ENCODE assay signal across 13 cellular contexts in genomic region chr19:35205733-35206323, GRCh38. TPM values are rescaled to one million over a fixed set of nuclear protein-coding genes. Genes with fewer than 3 reads are reported as not detected.
DNase-seq lines count a peak whose midpoint lies in the region; ATAC-seq, FAIRE-seq and TF ChIP-seq lines count a peak whose summit lies in the region.
"Had no signal": no experiment of that assay in that cellular context is flagged by ENCODE, and none has a peak within 500 bp of the region (broad histone marks: within the 10 kb centered on the region; RNA-seq: fewer than 3 reads in every experiment).

No MANE protein-coding gene starts in this region.

- TF ChIP-seq POLR2A in GM12878 (IDR thresholded peaks at IDR 0.05; ENCODE audit: low read depth, low read length) (no peak), heart left ventricle (IDR thresholded peaks at IDR 0.05) (no peak)

- peak overlapping the region; percentile 68 for H3K4me2 ChIP-seq in GM12878 (ENCODE audit: control insufficient read depth, insufficient read depth)

- H3K27ac ChIP-seq in GM12878 (ENCODE audit: control insufficient read depth, insufficient read depth): peak overlapping the region; percentile 83
- H3K27ac ChIP-seq in thymus (ENCODE audit: low read depth): peak overlapping the region; percentile 74
- peak overlapping the region in 1 of 12 donors; percentile 75 for H3K27ac ChIP-seq in heart left ventricle

- no peak for TF ChIP-seq RAD21 in GM12878 (IDR thresholded peaks at IDR 0.05; ENCODE audit: insufficient read depth, low read depth, low read length)

- BruUV-seq in GM12878 (replicated peaks; lab: Mats Ljungman, UMichigan): no TSS peak

- H3K9ac ChIP-seq in GM12878 (ENCODE audit: control insufficient read depth, insufficient read depth, low read length): peak overlapping the region; percentile 4; the same call in 1 of the 2 replicates

- no peaks in the 10 kb centered on the region for H3K27me3 ChIP-seq in GM12878 (replicated peaks in 1 of 2; ENCODE audit: control insufficient read depth in 2 of 2, insufficient read depth in 2 of 2, low read length in 1 of 2)
- no peaks in the 10 kb centered on the region for H3K27me3 ChIP-seq in thymus (ENCODE audit: control insufficient read depth, insufficient read depth)
- peaks cover 0 to 3% (median 0%) of the 10 kb centered on the region in 9 donors for H3K27me3 ChIP-seq in heart left ventricle

- no peak for TF ChIP-seq EP300 in GM12878 (IDR thresholded peaks at IDR 0.05; ENCODE audit: borderline replicate concordance in 1 of 2, control insufficient read depth in 1 of 2, low read depth in 2 of 2, low read length in 2 of 2)

- peaks cover 36% of the 10 kb centered on the region for H3K4me1 ChIP-seq in GM12878 (ENCODE audit: control insufficient read depth, insufficient read depth, low read length)
- H3K4me1 ChIP-seq in thymus (ENCODE audit: control insufficient read depth, insufficient read depth, low read length): peaks cover 13% of the 10 kb centered on the region
- H3K4me1 ChIP-seq in heart left ventricle: peaks cover 0 to 48% (median 0%) of the 10 kb centered on the region in 12 donors

- SMC1A ChIA-PET in GM12878 (lab: Charles Lee; ENCODE audit: uncharacterized antibody, unreplicated experiment): interaction anchor here (0.8 to 1.9 kb wide), 9 partner anchors 10 to 114 kb away, joined by 3 to 8 read pairs (median 3); partner anchors contain the start of gene FXYD5

- H3K9me3 ChIP-seq in GM12878 (replicated peaks; ENCODE audit: control insufficient read depth, insufficient read depth, low read length) (no peaks in the 10 kb centered on the region), thymus (ENCODE audit: control insufficient read depth) (no peaks in the 10 kb centered on the region), heart left ventricle (peaks cover 0 to 3% (median 0%) of the 10 kb centered on the region in 12 donors)

- H3K9me3 Mint-ChIP-seq in activated naive CD4-positive, alpha-beta T cell treated with anti-CD3 and anti-CD28 coated beads, Interleukin-2, amount 10 ng/mL, durations not matched to agents 7 days and 5 days: peaks cover 8% of the 10 kb centered on the region
- H3K9me3 Mint-ChIP-seq: endodermal cell had no signal

- no peak overlapping the region for H3K4me3 Mint-ChIP-seq in activated naive CD4-positive, alpha-beta T cell treated with anti-CD3 and anti-CD28 coated beads, Interleukin-2, amount 10 ng/mL, durations not matched to agents 7 days and 5 days
- H3K4me3 Mint-ChIP-seq: endodermal cell, nephron progenitor cell had no signal

- H3K36me3 ChIP-seq in GM12878 (ENCODE audit: control insufficient read depth in 2 of 2, insufficient read depth in 2 of 2, low read length in 1 of 2): no peaks in the 10 kb centered on the region
- no peaks in the 10 kb centered on the region for H3K36me3 ChIP-seq in thymus (ENCODE audit: control insufficient read depth, insufficient read depth)
- H3K36me3 ChIP-seq in heart left ventricle: no peaks in the 10 kb centered on the region

- in situ Hi-C loops in GM12878 (cut with MboI): no loop called here

- RAD21 ChIA-PET in GM12878 (lab: Charles Lee; ENCODE audit: unreplicated experiment): interaction anchor here (0.7 to 3.3 kb wide), 7 partner anchors 31 to 140 kb away, joined by 3 to 15 read pairs (median 4); partner anchors contain the start of gene FXYD7

- no peak overlapping the region; the same call in 1 of the 2 replicates for H2AFZ ChIP-seq in GM12878 (ENCODE audit: control insufficient read depth, low read depth, low read length)

- peak; percentile 18 for FAIRE-seq in GM12878 (lab: Jason Lieb, UNC)

- H3K27ac Mint-ChIP-seq in activated naive CD4-positive, alpha-beta T cell treated with anti-CD3 and anti-CD28 coated beads, Interleukin-2, amount 10 ng/mL, durations not matched to agents 7 days and 5 days: peak overlapping the region; percentile 100
- H3K27ac Mint-ChIP-seq: endodermal cell, nephron progenitor cell had no signal

- DNase-seq in activated naive CD4-positive, alpha-beta T cell treated with anti-CD3 and anti-CD28 coated beads, Interleukin-2, amount 10 ng/mL, durations not matched to agents 7 days and 5 days: no peak
- no peak for DNase-seq in activated naive CD4-positive, alpha-beta T cell (lab: John Stamatoyannopoulos, UW)
- DNase-seq in GM12878 (ENCODE audit: low read depth, low spot score) (no peak), heart left ventricle (no peak)
- DNase-seq in activated effector memory CD4-positive, alpha-beta T cell treated with anti-CD3 and anti-CD28 coated beads, Interleukin-2, amount 50 U/mL, for 16 hours: no peak
- DNase-seq: HCEC 1CT, NCI-H2227 treated with DMSO at 0.1 percent for 48 hours, nephron progenitor cell had no signal

- H3K79me2 ChIP-seq in GM12878 (ENCODE audit: control insufficient read depth, insufficient read depth, low read length): no peaks in the 10 kb centered on the region

- no peaks in the 10 kb centered on the region for H4K20me1 ChIP-seq in GM12878 (ENCODE audit: control insufficient read depth, insufficient read depth)

- TF ChIP-seq CTCF in GM12878 (IDR thresholded peaks at IDR 0.05 in 2 of 3, conservative IDR thresholded peaks at IDR 0.05 in 1 of 3; ENCODE audit: control insufficient read depth in 2 of 3, extremely low read depth in 1 of 3, insufficient read depth in 1 of 3, low read depth in 3 of 3, low read length in 3 of 3) (no peak), heart left ventricle (IDR thresholded peaks at IDR 0.05) (no peak)

- H3K4me3 ChIP-seq in GM12878 (peak overlapping the region; percentile 27; the same call in 1 of the 2 replicates), thymus (ENCODE audit: low read length) (no peak overlapping the region), heart left ventricle (no peak overlapping the region)

- 14% methylated on average over 6 of the region's 6 CpGs for WGBS in GM12878 (ENCODE audit: insufficient coverage, insufficient replicate concordance, low lambda C conversion rate, missing lambda C conversion rate)
- WGBS in thymus: 89% methylated on average over 6 of the region's 6 CpGs
- 75 to 83% (median 78%) methylated on average over 6 of the region's 6 CpGs for WGBS in heart left ventricle, 4 donors

- H3K27me3 Mint-ChIP-seq in activated naive CD4-positive, alpha-beta T cell treated with anti-CD3 and anti-CD28 coated beads, Interleukin-2, amount 10 ng/mL, durations not matched to agents 7 days and 5 days: no peaks in the 10 kb centered on the region

- peaks cover 87% of the 10 kb centered on the region for H3K4me1 Mint-ChIP-seq in activated naive CD4-positive, alpha-beta T cell treated with anti-CD3 and anti-CD28 coated beads, Interleukin-2, amount 10 ng/mL, durations not matched to agents 7 days and 5 days

- POLR2A ChIA-PET in GM12878 (lab: Charles Lee): interaction anchor here (0.9 to 2.1 kb wide), 4 partner anchors 10 to 45 kb away, joined by 3 to 6 read pairs (median 4); no protein-coding TSS in a partner anchor

- peak; percentile 18 for ATAC-seq in HG03342 (IDR thresholded peaks at IDR 0.05; ENCODE audit: unreplicated experiment)
- peak; percentile 32 for ATAC-seq in GM12878
- no peak for ATAC-seq in heart left ventricle
- ATAC-seq in HG03280 (IDR thresholded peaks at IDR 0.05; ENCODE audit: unreplicated experiment): no peak

- peaks cover 17% of the 10 kb centered on the region for H3K36me3 Mint-ChIP-seq in activated naive CD4-positive, alpha-beta T cell treated with anti-CD3 and anti-CD28 coated beads, Interleukin-2, amount 10 ng/mL, durations not matched to agents 7 days and 5 days

- intact Hi-C loops in GM12878 (cut with micrococcal nuclease; ENCODE audit: unreplicated experiment): loop anchor here (1.0 to 5.0 kb wide), 2 partner anchors 41 to 49 kb away; no protein-coding TSS in a partner anchor
- intact Hi-C loops in heart left ventricle (cut with DNase I): no loop called here

- CTCF ChIA-PET in activated naive CD4-positive, alpha-beta T cell treated with anti-CD3 and anti-CD28 coated beads, Interleukin-2, amount 10 ng/mL, durations not matched to agents 7 days and 5 days (lab: Charles Lee): interaction anchor here (1.3 to 1.9 kb wide), 3 partner anchors 10 to 65 kb away, joined by 4 to 13 read pairs (median 6); no protein-coding TSS in a partner anchor
- CTCF ChIA-PET in GM12878 (lab: Yijun Ruan, JAX): interaction anchor here (0.8 to 2.0 kb wide), 6 partner anchors 9 to 70 kb away, joined by 3 to 9 read pairs (median 5); partner anchors contain the start of genes FXYD7 and LGI4

RNA-seq across cellular contexts. Expression of gene FAM187B, which starts 22.7 kb away (rescaled TPM):
- total RNA-seq in GM12878 (2013; cell fraction: nucleolus; rRNA removed): not detected in 2 replicates
- total RNA-seq in GM12878 (2014; rRNA removed) (not detected in 2 replicates), GM12878 (2014; rRNA removed; fragmentation: Illumina TruSeq; extraction: Trizol) (not detected in 2 replicates), GM12878 (2021) (not detected in 2 replicates), heart left ventricle (not detected)
- polyA plus RNA-seq in GM12878 (2011; ENCODE audit: low read depth): not detected
- polyA plus RNA-seq in GM12878 (2011; rRNA removed) (0.05 TPM in 1 of 2 replicates, not detected in the other), GM12878 (2014; fragmentation: Illumina TruSeq; extraction: Trizol) (not detected in 2 replicates), GM12878 (2014; fragmentation: Nextera tagmentation; extraction: Ambion mirVana) (not detected), GM12878 (2014; rRNA removed) (not detected in 2 replicates), GM12878 (2016; fragmentation: Nextera tagmentation; extraction: Ambion mirVana) (not detected), thymus (0.09 TPM), heart left ventricle (under 1 TPM in 1 of 2 donors, not detected in 1; 0.06 TPM)
- not detected in 2 replicates for polyA plus RNA-seq in GM12878 (2011; cell fraction: cytosol; rRNA removed)
- polyA plus RNA-seq in GM12878 (2011; cell fraction: nucleus; rRNA removed): not detected in 2 replicates
- not detected in 2 replicates for polyA plus RNA-seq in GM12878 (2012)
- polyA minus RNA-seq in GM12878 (2011; rRNA and poly(A)+ RNA removed): not detected in 2 replicates
- not detected in 2 replicates for polyA minus RNA-seq in GM12878 (2011; cell fraction: cytosol; rRNA and poly(A)+ RNA removed)
- polyA minus RNA-seq in GM12878 (2011; cell fraction: nucleus; rRNA and poly(A)+ RNA removed): not detected in 2 replicates
- total RNA-seq: endodermal cell, HT1080 had no signal

RNA-seq across cellular contexts. Expression of gene LSR, which starts 43.0 kb away (rescaled TPM):
- total RNA-seq in GM12878 (2013; cell fraction: nucleolus; rRNA removed): 33.1 and 34.6 TPM in 2 replicates
- total RNA-seq in GM12878 (2014; rRNA removed) (36.9 and 48.1 TPM in 2 replicates), GM12878 (2014; rRNA removed; fragmentation: Illumina TruSeq; extraction: Trizol) (7.5 and 14.4 TPM in 2 replicates), GM12878 (2021) (44.1 and 48.8 TPM in 2 replicates), heart left ventricle (1 to 10 TPM; 2.8 to 9.0 (median 5.3) TPM)
- 7.4 TPM for polyA plus RNA-seq in GM12878 (2011; ENCODE audit: low read depth)
- polyA plus RNA-seq in GM12878 (2011; rRNA removed) (6.1 and 24.3 TPM in 2 replicates), GM12878 (2014; fragmentation: Illumina TruSeq; extraction: Trizol) (3.3 and 12.4 TPM in 2 replicates), GM12878 (2014; fragmentation: Nextera tagmentation; extraction: Ambion mirVana) (under 1 TPM; 0.26 to 0.84 TPM), GM12878 (2014; rRNA removed) (28.3 and 37.6 TPM in 2 replicates), GM12878 (2016; fragmentation: Nextera tagmentation; extraction: Ambion mirVana) (10 to 100 TPM; 35.7 to 53.9 TPM), thymus (20.1 TPM), heart left ventricle (10 to 100 TPM in 1 of 2 donors, 1 to 10 TPM in 1; 4.8 to 10.5 TPM)
- 22.8 and 24.7 TPM in 2 replicates for polyA plus RNA-seq in GM12878 (2011; cell fraction: cytosol; rRNA removed)
- 64.4 and 68.8 TPM in 2 replicates for polyA plus RNA-seq in GM12878 (2011; cell fraction: nucleus; rRNA removed)
- 20.0 and 27.4 TPM in 2 replicates for polyA plus RNA-seq in GM12878 (2012)
- polyA minus RNA-seq in GM12878 (2011; rRNA and poly(A)+ RNA removed): 21.7 and 34.3 TPM in 2 replicates
- polyA minus RNA-seq in GM12878 (2011; cell fraction: cytosol; rRNA and poly(A)+ RNA removed): 35.6 and 45.4 TPM in 2 replicates
- 41.6 and 85.2 TPM in 2 replicates for polyA minus RNA-seq in GM12878 (2011; cell fraction: nucleus; rRNA and poly(A)+ RNA removed)

RNA-seq across cellular contexts. Expression of gene FXYD5, which starts 51.3 kb away (rescaled TPM):
- 52.2 and 59.7 TPM in 2 replicates for total RNA-seq in GM12878 (2013; cell fraction: nucleolus; rRNA removed)
- 87.9 and 98.5 TPM in 2 replicates for total RNA-seq in GM12878 (2014; rRNA removed)
- 81.3 and 93.1 TPM in 2 replicates for total RNA-seq in GM12878 (2014; rRNA removed; fragmentation: Illumina TruSeq; extraction: Trizol)
- 94.7 and 106 TPM in 2 replicates for total RNA-seq in GM12878 (2021)
- 80.1 TPM for polyA plus RNA-seq in GM12878 (2011; ENCODE audit: low read depth)
- 46.4 and 82.4 TPM in 2 replicates for polyA plus RNA-seq in GM12878 (2011; rRNA removed)
- polyA plus RNA-seq in GM12878 (2011; cell fraction: cytosol; rRNA removed): 211 and 223 TPM in 2 replicates
- polyA plus RNA-seq in GM12878 (2011; cell fraction: nucleus; rRNA removed): 94.1 and 97.6 TPM in 2 replicates
- polyA plus RNA-seq in GM12878 (2012): 141 and 168 TPM in 2 replicates
- 117 and 159 TPM in 2 replicates for polyA plus RNA-seq in GM12878 (2014; fragmentation: Illumina TruSeq; extraction: Trizol)
- polyA plus RNA-seq in GM12878 (2014; fragmentation: Nextera tagmentation; extraction: Ambion mirVana): 10 to 100 TPM; 30.0 to 50.9 TPM
- 63.2 and 73.1 TPM in 2 replicates for polyA plus RNA-seq in GM12878 (2014; rRNA removed)
- 100 to 1,000 TPM; 105 to 118 TPM for polyA plus RNA-seq in GM12878 (2016; fragmentation: Nextera tagmentation; extraction: Ambion mirVana)
- 128 and 219 TPM in 2 replicates for polyA minus RNA-seq in GM12878 (2011; rRNA and poly(A)+ RNA removed)
- polyA minus RNA-seq in GM12878 (2011; cell fraction: cytosol; rRNA and poly(A)+ RNA removed): 99.8 and 105 TPM in 2 replicates
- polyA minus RNA-seq in GM12878 (2011; cell fraction: nucleus; rRNA and poly(A)+ RNA removed): 31.8 and 51.6 TPM in 2 replicates
- polyA plus RNA-seq in thymus: 136 TPM
- 10 to 100 TPM; 15.3 to 87.9 (median 19.5) TPM for total RNA-seq in heart left ventricle
- 10 to 100 TPM; 31.0 to 59.2 TPM for polyA plus RNA-seq in heart left ventricle

Comparison
In these comparisons a context has a peak if more than half of its experiments do, and no peak if none do; other contexts are left out.
1. ATAC-seq: peak in HG03342 (single experiment) and GM12878 (single experiment); none in heart left ventricle (0 of 4) and HG03280 (single experiment).